In genomic region chr4:125313497-125313896, GRCh38 we compare ENCODE assay signal across 8 cellular contexts. TPM values are rescaled to one million over a fixed set of nuclear protein-coding genes. Genes with fewer than 3 reads are reported as not detected.
A peak's percentile ranks its signal among the peaks of the same experiment; 100 is the strongest.
DNase-seq lines count a peak whose midpoint lies in the region; ATAC-seq and TF ChIP-seq lines count a peak whose summit lies in the region.

No MANE protein-coding gene starts in this region.

- H3K36me3 ChIP-seq in BE2C = no peaks in the 10 kb centered on the region
- peaks cover 4 to 8% of the 10 kb centered on the region in 2 experiments for H3K36me3 ChIP-seq in SK-N-SH (replicated peaks in 1 of 2; ENCODE audit: control insufficient read depth in 1 of 2, insufficient read depth in 2 of 2, low read length in 1 of 2)

- POLR2A ChIA-PET in SK-N-SH (lab: Yijun Ruan, JAX) = interaction anchor here (0.6 kb wide), 1 partner anchor 1271 kb away, joined by 3 read pairs; no protein-coding TSS in a partner anchor

- peak overlapping the region; percentile 91; the same call in 1 of the 2 replicates for H3K4me2 ChIP-seq in SK-N-SH

- H3K36me3 Mint-ChIP-seq in endothelial cell (ENCODE audit: low read depth, unreplicated experiment) (peaks cover 32% of the 10 kb centered on the region), naive B cell (no peaks in the 10 kb centered on the region)

- ATAC-seq in GM18498 (IDR thresholded peaks at IDR 0.05; ENCODE audit: unreplicated experiment) (peak; percentile 49), HG02870 (IDR thresholded peaks at IDR 0.05; ENCODE audit: unreplicated experiment) (peak; percentile 53), naive B cell (ENCODE audit: low read depth in 2 of 2) (peak in 1 of 2 donors; percentile 24), HG03565 (IDR thresholded peaks at IDR 0.05; ENCODE audit: unreplicated experiment) (no peak)

- peak overlapping the region; percentile 93; the same call in 1 of the 2 replicates for H2AFZ ChIP-seq in SK-N-SH (ENCODE audit: low read depth)

- H3K4me3 ChIP-seq in BE2C (ENCODE audit: low read depth, low read length) (no peak overlapping the region), SK-N-SH (ENCODE audit: low read depth in 2 of 2, low read length in 1 of 2) (no peak overlapping the region; a peak in 1 of 4 replicates)

- no peak for TF ChIP-seq EP300 in SK-N-SH (IDR thresholded peaks at IDR 0.05; ENCODE audit: borderline replicate concordance in 1 of 2, low read depth in 1 of 2, low read length in 1 of 2)

- H3F3A ChIP-seq in SK-N-SH (replicated peaks; ENCODE audit: insufficient read depth) = peaks cover 10% of the 10 kb centered on the region

- peak overlapping the region; percentile 97 for H3K27ac Mint-ChIP-seq in endothelial cell (ENCODE audit: unreplicated experiment)
- H3K27ac Mint-ChIP-seq in naive B cell = no peak overlapping the region

- H3K27ac ChIP-seq in SK-N-SH (ENCODE audit: low read depth in 2 of 2, low read length in 1 of 2) = peak overlapping the region; percentile 66 to 84; a peak in 2 of 4 replicates

- DNase-seq in BE2C (peak; percentile 60), NCI-H1436 treated with DMSO at 0.1 percent for 48 hours (lab: John Stamatoyannopoulos, UW) (peak; percentile 26), SK-N-SH (peak; percentile 59), endothelial cell (ENCODE audit: low spot score) (peak; percentile 72), naive B cell (peak; percentile 25)

- peak; percentile 88 for TF ChIP-seq CTCF in BE2C (IDR thresholded peaks at IDR 0.05; ENCODE audit: low read depth, low read length)
- TF ChIP-seq CTCF in SK-N-SH (IDR thresholded peaks at IDR 0.05) = peak; percentile 91
- peak; percentile 95 for TF ChIP-seq CTCF in endothelial cell (IDR thresholded peaks at IDR 0.05; ENCODE audit: unreplicated experiment)

- 2% methylated on average over 7 of the region's 7 CpGs for WGBS in SK-N-SH (ENCODE audit: low lambda C conversion rate)

- peaks cover 29% of the 10 kb centered on the region for H3K79me2 ChIP-seq in SK-N-SH (ENCODE audit: insufficient read depth)

- CTCF ChIA-PET in SK-N-SH (lab: Yijun Ruan, JAX) = interaction anchor here (0.5 to 2.3 kb wide), 36 partner anchors 9 to 1832 kb away, joined by 3 to 26 read pairs (median 3); no protein-coding TSS in a partner anchor

- H4K20me1 ChIP-seq in SK-N-SH (ENCODE audit: insufficient read depth) = peaks cover 6% of the 10 kb centered on the region; the same call in 1 of the 2 replicates

- H3K9me3 ChIP-seq in BE2C = no peaks in the 10 kb centered on the region
- H3K9me3 ChIP-seq in SK-N-SH = peaks cover 6% of the 10 kb centered on the region; the same call in 1 of the 2 replicates

- H3K27me3 Mint-ChIP-seq in endothelial cell (ENCODE audit: unreplicated experiment) = peaks cover 23% of the 10 kb centered on the region
- H3K27me3 Mint-ChIP-seq in naive B cell = peaks cover 53 to 64% (median 61%) of the 10 kb centered on the region in 3 donors

- no peaks in the 10 kb centered on the region for H3K9me2 ChIP-seq in SK-N-SH

- H3K4me1 Mint-ChIP-seq in endothelial cell (ENCODE audit: unreplicated experiment) = peaks cover 26% of the 10 kb centered on the region
- peaks cover 25 to 46% (median 37%) of the 10 kb centered on the region in 3 donors for H3K4me1 Mint-ChIP-seq in naive B cell

- H3K4me1 ChIP-seq in BE2C (peaks cover 4% of the 10 kb centered on the region; the same call in 1 of the 2 replicates), SK-N-SH (ENCODE audit: control insufficient read depth in 1 of 2, insufficient read depth in 2 of 2, low read depth in 1 of 2, low read length in 1 of 2) (peaks cover 5 to 28% of the 10 kb centered on the region in 2 experiments; a peak in 3 of 4 replicates)

- H3K9ac ChIP-seq in SK-N-SH = no peak overlapping the region

- H3K27me3 ChIP-seq in BE2C (no peaks in the 10 kb centered on the region), SK-N-SH (ENCODE audit: insufficient read depth) (no peaks in the 10 kb centered on the region)

- peak overlapping the region; percentile 78 for H3K4me3 Mint-ChIP-seq in endothelial cell (ENCODE audit: unreplicated experiment)
- H3K4me3 Mint-ChIP-seq in naive B cell = peak overlapping the region in 4 of 8 donors; percentile 44 to 87 (median 58)

- H3K9me3 Mint-ChIP-seq in endothelial cell (ENCODE audit: unreplicated experiment) = no peaks in the 10 kb centered on the region
- H3K9me3 Mint-ChIP-seq in naive B cell = peaks cover 0 to 4% (median 0%) of the 10 kb centered on the region in 7 donors

- peak; percentile 99 for TF ChIP-seq RAD21 in SK-N-SH (IDR thresholded peaks at IDR 0.05; ENCODE audit: low read length)

TF ChIP-seq in SK-N-SH, 30 proteins besides CTCF, POLR2A, EP300 and RAD21 (continues in another document):
- TF ChIP-seq REST (IDR thresholded peaks at IDR 0.05; ENCODE audit: low read depth, low read length) (no peak), RXRA (IDR thresholded peaks at IDR 0.05; ENCODE audit: borderline replicate concordance, low read depth) (no peak), SMC3 (IDR thresholded peaks at IDR 0.05; ENCODE audit: low read depth, low read length) (peak; percentile 92), MXI1 (IDR thresholded peaks at IDR 0.05; ENCODE audit: low read depth, low read length) (peak; percentile 49; the same call in 1 of the 2 replicates), SIN3A (IDR thresholded peaks at IDR 0.05; ENCODE audit: borderline replicate concordance, low read depth, low read length) (no peak), CHD2 (IDR thresholded peaks at IDR 0.05; ENCODE audit: low read length, partially characterized antibody) (peak; percentile 44), MEF2A (IDR thresholded peaks at IDR 0.05; ENCODE audit: borderline replicate concordance, low read depth) (no peak), IRF3 (IDR thresholded peaks at IDR 0.05; ENCODE audit: low read depth, low read length) (no peak), ELF1 (IDR thresholded peaks at IDR 0.05) (no peak), YY1 (IDR thresholded peaks at IDR 0.05; ENCODE audit: low read depth) (no peak), NRF1 (IDR thresholded peaks at IDR 0.05; ENCODE audit: low read depth, low read length) (no peak), PBX3 (IDR thresholded peaks at IDR 0.05) (peak; percentile 40)

RNA-seq across cellular contexts. Expression of gene FAT4, which starts 1.3 kb away (rescaled TPM):
- 1.8 TPM for polyA plus RNA-seq in BE2C (2012; ENCODE audit: insufficient read depth, insufficient read length, low read depth)
- polyA plus RNA-seq in SK-N-SH (2012; rRNA removed) = 6.6 and 8.7 TPM in 2 replicates
- polyA plus RNA-seq in SK-N-SH (2012; cell fraction: cytosol; rRNA removed) = 7.7 and 8.7 TPM in 2 replicates
- 7.6 and 13.7 TPM in 2 replicates for polyA plus RNA-seq in SK-N-SH (2012; cell fraction: nucleus; rRNA removed)
- total RNA-seq in endothelial cell (ENCODE audit: unreplicated experiment) = 92.8 TPM
- polyA plus RNA-seq in naive B cell (ENCODE audit: low read depth in 6 of 6) = not detected
